Comparison of ENCODE assay signal across 28 cellular contexts in the genomic region with DNA sequence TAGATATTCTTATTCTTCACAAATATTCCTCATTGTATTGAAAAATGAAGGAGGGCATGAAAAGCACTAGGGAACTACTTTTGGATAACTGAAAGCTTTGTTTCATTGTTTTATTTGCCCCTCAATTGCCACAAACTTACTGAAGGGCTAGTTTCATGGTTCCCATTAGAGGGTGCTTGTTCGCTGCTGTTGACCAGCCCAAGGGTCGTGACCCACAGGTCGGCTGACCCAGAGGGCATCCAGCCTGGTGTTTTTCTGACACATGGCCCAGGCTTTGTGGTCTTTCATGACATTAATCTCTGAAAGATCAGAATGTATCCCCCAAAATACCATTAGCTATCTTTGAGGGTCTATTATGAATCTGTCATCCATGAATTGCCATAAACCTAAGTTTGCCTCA. TPM values are rescaled to one million over a fixed set of nuclear protein-coding genes. Genes with fewer than 3 reads are reported as not detected.
"Had no signal": no experiment of that assay in that cellular context is flagged by ENCODE, and none has a peak within 500 bp of the region (broad histone marks: within the 10 kb centered on the region; RNA-seq: fewer than 3 reads in every experiment).

No MANE protein-coding gene starts in this region.

- H3K9me3 Mint-ChIP-seq: activated CD4-positive, alpha-beta T cell treated with anti-CD3 and anti-CD28 coated beads, Interleukin-2, amount 10 ng/mL, durations not matched to agents 7 days and 5 days; activated naive CD4-positive, alpha-beta T cell treated with anti-CD3 and anti-CD28 coated beads for 36 hours; activated naive CD8-positive, alpha-beta T cell treated with anti-CD3 and anti-CD28 coated beads for 36 hours; activated T-helper 1 cell treated with anti-CD3 and anti-CD28 coated beads, Interleukin-12 subunit alpha, Interleukin-12 subunit beta, Interleukin-2, Interleukin-4 antibody, amounts not matched to agents 30 ng/mL and 10 ng/mL and 1 ng/mL, durations not matched to agents 14 hours and 24 hours and 36 hours; nephron; stimulated activated naive B cell treated with anti-CD40 and anti-IgM and Interleukin-4, amounts not matched to agents 10 μg/mL and 1 μg/mL and 100 μg/mL, for 72 hours had no signal

- H3K9me3 ChIP-seq: adrenal gland, body of pancreas, left lung, psoas muscle, stomach, thyroid gland, upper lobe of left lung, vagina had no signal

- H3K9ac ChIP-seq: parathyroid adenoma had no signal

- FAIRE-seq: colon, frontal cortex had no signal

- H3K27ac ChIP-seq: adrenal gland, body of pancreas, left lung, parathyroid adenoma, psoas muscle, stomach, thyroid gland, upper lobe of left lung, vagina had no signal

- H3K4me2 ChIP-seq: smooth muscle cell had no signal

- H3K27me3 ChIP-seq: adrenal gland, body of pancreas, left lung, stomach, thyroid gland, upper lobe of left lung, vagina had no signal

- DNase-seq: activated CD4-positive, alpha-beta T cell treated with anti-CD3 and anti-CD28 coated beads, Interleukin-2, amount 10 ng/mL, durations not matched to agents 7 days and 5 days; activated CD4-positive, CD25-positive, alpha-beta regulatory T cell treated with anti-CD3 and anti-CD28 coated beads, Interleukin-2, amount 50 U/mL, for 72 hours; activated CD8-positive, alpha-beta T cell treated with anti-CD3 and anti-CD28 coated beads, Interleukin-2, amount 10 ng/mL, durations not matched to agents 7 days and 5 days; activated effector memory CD4-positive, alpha-beta T cell treated with anti-CD3 and anti-CD28 coated beads, Interleukin-2, amount 50 U/mL, for 16 hours; activated naive CD4-positive, alpha-beta T cell treated with anti-CD3 and anti-CD28 coated beads for 36 hours; activated naive CD8-positive, alpha-beta T cell treated with anti-CD3 and anti-CD28 coated beads for 36 hours; adrenal gland; aorta; body of pancreas; effector memory CD4-positive, alpha-beta T cell; kidney glomerular epithelial cell; left lung; occipital lobe; psoas muscle; stimulated activated CD4-positive, alpha-beta T cell treated with anti-CD3 and anti-CD28 coated beads, Interleukin-15, amount 100 ng/mL, for 24 hours; stimulated activated CD4-positive, alpha-beta T cell treated with anti-CD3 and anti-CD28 coated beads, Interleukin-2, amount 100 ng/mL, for 24 hours; stimulated activated naive B cell treated with anti-CD40 and anti-IgM and Interleukin-4, amounts not matched to agents 10 μg/mL and 1 μg/mL and 100 μg/mL, for 72 hours; stomach; T-helper 2 cell; thyroid gland; upper lobe of left lung had no signal

- ATAC-seq: activated CD8-positive, alpha-beta T cell treated with anti-CD3 and anti-CD28 coated beads, Interleukin-2, amount 10 ng/mL, durations not matched to agents 7 days and 5 days; body of pancreas; left lung; psoas muscle; stimulated activated naive B cell treated with anti-CD40 and anti-IgM and Interleukin-4, amounts not matched to agents 10 μg/mL and 1 μg/mL and 100 μg/mL, for 72 hours had no signal

- H3K4me3 Mint-ChIP-seq: activated CD4-positive, alpha-beta T cell treated with anti-CD3 and anti-CD28 coated beads, Interleukin-2, amount 10 ng/mL, durations not matched to agents 7 days and 5 days; activated CD8-positive, alpha-beta T cell treated with anti-CD3 and anti-CD28 coated beads, Interleukin-2, amount 10 ng/mL, durations not matched to agents 7 days and 5 days; activated naive CD4-positive, alpha-beta T cell treated with anti-CD3 and anti-CD28 coated beads for 36 hours; activated naive CD8-positive, alpha-beta T cell treated with anti-CD3 and anti-CD28 coated beads for 36 hours; activated T-helper 1 cell treated with anti-CD3 and anti-CD28 coated beads, Interleukin-12 subunit alpha, Interleukin-12 subunit beta, Interleukin-2, Interleukin-4 antibody, amounts not matched to agents 30 ng/mL and 10 ng/mL and 1 ng/mL, durations not matched to agents 14 hours and 24 hours and 36 hours; nephron; stimulated activated naive B cell treated with anti-CD40 and anti-IgM and Interleukin-4, amounts not matched to agents 10 μg/mL and 1 μg/mL and 100 μg/mL, for 72 hours had no signal

- H3K27ac Mint-ChIP-seq: activated CD4-positive, alpha-beta T cell treated with anti-CD3 and anti-CD28 coated beads, Interleukin-2, amount 10 ng/mL, durations not matched to agents 7 days and 5 days; activated CD8-positive, alpha-beta T cell treated with anti-CD3 and anti-CD28 coated beads, Interleukin-2, amount 10 ng/mL, durations not matched to agents 7 days and 5 days; activated naive CD4-positive, alpha-beta T cell treated with anti-CD3 and anti-CD28 coated beads for 36 hours; activated naive CD8-positive, alpha-beta T cell treated with anti-CD3 and anti-CD28 coated beads for 36 hours; activated T-helper 1 cell treated with anti-CD3 and anti-CD28 coated beads, Interleukin-12 subunit alpha, Interleukin-12 subunit beta, Interleukin-2, Interleukin-4 antibody, amounts not matched to agents 30 ng/mL and 10 ng/mL and 1 ng/mL, durations not matched to agents 14 hours and 24 hours and 36 hours; nephron; stimulated activated naive B cell treated with anti-CD40 and anti-IgM and Interleukin-4, amounts not matched to agents 10 μg/mL and 1 μg/mL and 100 μg/mL, for 72 hours had no signal

- H2AFZ ChIP-seq: parathyroid adenoma had no signal

- H3K4me1 Mint-ChIP-seq: activated CD4-positive, alpha-beta T cell treated with anti-CD3 and anti-CD28 coated beads, Interleukin-2, amount 10 ng/mL, durations not matched to agents 7 days and 5 days; activated naive CD8-positive, alpha-beta T cell treated with anti-CD3 and anti-CD28 coated beads for 36 hours; nephron; stimulated activated naive B cell treated with anti-CD40 and anti-IgM and Interleukin-4, amounts not matched to agents 10 μg/mL and 1 μg/mL and 100 μg/mL, for 72 hours had no signal

- H3K4me1 ChIP-seq: adrenal gland, body of pancreas, left lung, parathyroid adenoma, psoas muscle, upper lobe of left lung, vagina had no signal

- H3K4me3 ChIP-seq: adrenal gland, body of pancreas, left lung, psoas muscle, smooth muscle cell, stomach, thyroid gland, upper lobe of left lung, vagina had no signal

- H3K27me3 Mint-ChIP-seq: activated CD4-positive, alpha-beta T cell treated with anti-CD3 and anti-CD28 coated beads, Interleukin-2, amount 10 ng/mL, durations not matched to agents 7 days and 5 days; activated naive CD8-positive, alpha-beta T cell treated with anti-CD3 and anti-CD28 coated beads for 36 hours; stimulated activated naive B cell treated with anti-CD40 and anti-IgM and Interleukin-4, amounts not matched to agents 10 μg/mL and 1 μg/mL and 100 μg/mL, for 72 hours had no signal

- H3K79me2 ChIP-seq: parathyroid adenoma had no signal

RNA-seq across cellular contexts. Expression of a gene that starts 30.3 kb away (rescaled TPM):
- total RNA-seq: smooth muscle cell had no signal
